8 cellular contexts compared by ENCODE assay signal in genomic region chr16:31507929-31508705, GRCh38. TPM values are rescaled to one million over a fixed set of nuclear protein-coding genes. Genes with fewer than 3 reads are reported as not detected.
DNase-seq lines count a peak whose midpoint lies in the region; ATAC-seq lines count a peak whose summit lies in the region.

TSS of gene RUSF1 (minus strand) at chr16:31508391. CDS start at chr16:31508373, 18 bp downstream.

- H3K27ac ChIP-seq in CD8-positive, alpha-beta memory T cell (ENCODE audit: low read depth, low read length): peak within 1 kb of the TSS; percentile 91

- peak within 1 kb of the TSS; percentile 88 to 97 (median 93) for H3K4me3 Mint-ChIP-seq in CD8-positive, alpha-beta memory T cell

- H3K9me3 ChIP-seq in CD8-positive, alpha-beta memory T cell (ENCODE audit: low read length): no peaks in the 10 kb centered on the region
- no peaks in the 10 kb centered on the region for H3K9me3 ChIP-seq in endocrine pancreas (ENCODE audit: control insufficient read depth, low read length)

- H3K4me1 ChIP-seq in CD8-positive, alpha-beta memory T cell (ENCODE audit: insufficient read depth, low read length): peaks cover 30% of the 10 kb centered on the region
- H3K4me1 ChIP-seq in endocrine pancreas (ENCODE audit: control insufficient read depth, insufficient read depth, low read length): no peaks in the 10 kb centered on the region

- H3K27me3 Mint-ChIP-seq in CD8-positive, alpha-beta memory T cell: no peaks in the 10 kb centered on the region

- CTCF ChIA-PET in CD8-positive, alpha-beta memory T cell (lab: Charles Lee): interaction anchor here (0.9 to 1.6 kb wide), 5 partner anchors 9 to 362 kb away, joined by 3 to 6 read pairs (median 4); no protein-coding TSS in a partner anchor

- peak within 1 kb of the TSS; percentile 61 for H3K4me3 ChIP-seq in CD8-positive, alpha-beta memory T cell (ENCODE audit: low read length)
- H3K4me3 ChIP-seq in endocrine pancreas (ENCODE audit: control insufficient read depth, insufficient read depth, low read length): peak within 1 kb of the TSS; percentile 94

- H3K4me1 Mint-ChIP-seq in CD8-positive, alpha-beta memory T cell: peaks cover 35 to 62% (median 50%) of the 10 kb centered on the region in 3 donors

- peak; percentile 86 for ATAC-seq in GM19452 (IDR thresholded peaks at IDR 0.05; ENCODE audit: unreplicated experiment)

- POLR2A ChIA-PET in CD8-positive, alpha-beta memory T cell (lab: Charles Lee): interaction anchor here (0.7 to 2.2 kb wide), 8 partner anchors 13 to 365 kb away, joined by 3 to 15 read pairs (median 5); partner anchors contain the start of genes ARMC5 and ZNF267

- H3K36me3 Mint-ChIP-seq in CD8-positive, alpha-beta memory T cell: peaks cover 0 to 30% (median 4%) of the 10 kb centered on the region in 3 donors

- peak within 1 kb of the TSS; percentile 94 to 99 (median 96) for H3K27ac Mint-ChIP-seq in CD8-positive, alpha-beta memory T cell

- peak; percentile 69 to 86 (median 74) for DNase-seq in CD8-positive, alpha-beta memory T cell
- DNase-seq in HK-2 (ENCODE audit: unreplicated experiment): peak; percentile 91
- DNase-seq in NOMO-1 (lab: John Stamatoyannopoulos, UW; ENCODE audit: unreplicated experiment in 2 of 2): peak; percentile 77 to 81
- DNase-seq in activated CD8-positive, alpha-beta memory T cell treated with anti-CD3 and anti-CD28 coated beads for 48 hours (ENCODE audit: low read depth in 2 of 3, low spot score in 2 of 3): peak; percentile 61 to 75 (median 75)
- peak; percentile 96 for DNase-seq in mesenteric fat pad (ENCODE audit: low spot score)
- DNase-seq in stimulated activated CD8-positive, alpha-beta memory T cell treated with anti-CD3 and anti-CD28 coated beads, Interleukin-15, amount 100 ng/mL, for 1 hour (ENCODE audit: low read depth): peak; percentile 58

- H3K27me3 ChIP-seq in CD8-positive, alpha-beta memory T cell (ENCODE audit: insufficient read depth, low read length, poor library complexity, severe bottlenecking): no peaks in the 10 kb centered on the region
- no peaks in the 10 kb centered on the region for H3K27me3 ChIP-seq in endocrine pancreas (ENCODE audit: control insufficient read depth, insufficient read depth, low read length)

- peak within 1 kb of the TSS; percentile 99 for H3K9ac ChIP-seq in endocrine pancreas (ENCODE audit: control insufficient read depth, insufficient read depth, low read length)

- no peaks in the 10 kb centered on the region for H3K9me3 Mint-ChIP-seq in CD8-positive, alpha-beta memory T cell

- H3K36me3 ChIP-seq in CD8-positive, alpha-beta memory T cell (ENCODE audit: insufficient read depth, low read length): no peaks in the 10 kb centered on the region
- no peaks in the 10 kb centered on the region for H3K36me3 ChIP-seq in endocrine pancreas (ENCODE audit: control insufficient read depth, insufficient read depth, low read length)

RNA-seq across cellular contexts. Expression of gene RUSF1, which starts in this region (rescaled TPM):
- total RNA-seq in CD8-positive, alpha-beta memory T cell: 10 to 100 TPM; 44.4 to 46.1 TPM
- 22.2 TPM for polyA plus RNA-seq in CD8-positive, alpha-beta memory T cell
- 36.0 TPM for total RNA-seq in mesenteric fat pad

Comparison
In these comparisons a context has a peak if more than half of its experiments do, and no peak if none do; other contexts are left out.
1. Peak in every context shown above with its lines: DNase-seq, ATAC-seq, H3K4me3 ChIP-seq and H3K27ac ChIP-seq.